Comparison of ENCODE assay signal across 27 cellular contexts in genomic region chr4:21544410-21544809, GRCh38.
DNase-seq lines count a peak whose midpoint lies in the region; ATAC-seq and TF ChIP-seq lines count a peak whose summit lies in the region.
"Had no signal": no experiment of that assay in that cellular context is flagged by ENCODE, and none has a peak within 500 bp of the region (broad histone marks: within the 10 kb centered on the region; RNA-seq: fewer than 3 reads in every experiment).

No MANE protein-coding gene starts in this region.

- no peak for ATAC-seq in left lobe of liver
- ATAC-seq: activated T-cell treated with anti-CD3 and anti-CD28 coated beads, Interleukin-2, amount 50 U/mL, for 72 hours; body of pancreas; Panc1; stimulated activated naive B cell treated with anti-CD40 and anti-IgM and Interleukin-4, amounts not matched to agents 10 μg/mL and 1 μg/mL and 100 μg/mL, for 72 hours had no signal

- H3K4me3 ChIP-seq in kidney epithelial cell (ENCODE audit: low read depth, low read length), result peak overlapping the region; percentile 37
- H3K4me3 ChIP-seq in retinal pigment epithelial cell (ENCODE audit: low read length), result no peak overlapping the region
- H3K4me3 ChIP-seq: BLaER1, body of pancreas, left ventricle myocardium inferior, upper lobe of left lung had no signal

- no peaks in the 10 kb centered on the region for H3K36me3 ChIP-seq in kidney epithelial cell (ENCODE audit: control insufficient read depth, insufficient read depth, low read length)
- H3K36me3 ChIP-seq: BLaER1, left ventricle myocardium inferior, upper lobe of left lung had no signal

- DNase-seq in NCI-H82 treated with DMSO at 0.1 percent for 48 hours (lab: John Stamatoyannopoulos, UW; ENCODE audit: unreplicated experiment), result peak; percentile 31
- DNase-seq in astrocyte of the hippocampus (ENCODE audit: low read depth, low spot score), result peak; percentile 30
- no peak for DNase-seq in kidney epithelial cell (ENCODE audit: low read depth)
- peak; percentile 19 for DNase-seq in retinal pigment epithelial cell (ENCODE audit: low read depth)
- no peak for DNase-seq in left lobe of liver (ENCODE audit: low spot score)
- no peak for DNase-seq in GM10266 (ENCODE audit: extremely low spot score)
- no peak for DNase-seq in stimulated activated CD8-positive, alpha-beta memory T cell treated with anti-CD3 and anti-CD28 coated beads, Interleukin-4, amount 100 ng/mL, for 48 hours
- DNase-seq: activated CD4-positive, alpha-beta memory T cell treated with anti-CD3 and anti-CD28 coated beads for 36 hours; activated CD4-positive, CD25-positive, alpha-beta regulatory T cell treated with anti-CD3 and anti-CD28 coated beads, Interleukin-2, amount 50 U/mL, for 72 hours; activated T-cell treated with anti-CD3 and anti-CD28 coated beads, Interleukin-2, amount 50 U/mL, for 72 hours; cerebellar nuclear complex; DMS153; KBM-7; left ventricle myocardium inferior; naive B cell; NCI-H1092 treated with DMSO at 0.1 percent for 48 hours; NCI-H187 treated with DMSO at 0.1 percent for 48 hours; NCI-H2171 treated with DMSO at 0.1 percent for 48 hours; NCI-H510A treated with DMSO at 0.1 percent for 48 hours; occipital lobe; Right ventricle myocardium superior; stimulated activated naive B cell treated with anti-CD40 and anti-IgM and Interleukin-4, amounts not matched to agents 10 μg/mL and 1 μg/mL and 100 μg/mL, for 72 hours; substantia nigra; upper lobe of left lung had no signal

- H3K27me3 ChIP-seq in kidney epithelial cell (ENCODE audit: control insufficient read depth, insufficient read depth, low read length), result no peaks in the 10 kb centered on the region
- H3K27me3 ChIP-seq: BLaER1, body of pancreas, upper lobe of left lung had no signal

- TF ChIP-seq CTCF in kidney epithelial cell (IDR thresholded peaks at IDR 0.05; ENCODE audit: insufficient read depth, low read length, poor library complexity, severe bottlenecking) (no peak), retinal pigment epithelial cell (conservative IDR thresholded peaks at IDR 0.05; ENCODE audit: low read depth, low read length) (no peak), GM10266 (IDR thresholded peaks at IDR 0.05; ENCODE audit: control insufficient read depth, insufficient read depth, low read depth, missing control alignments) (no peak)

Comparison
In these comparisons a context has a peak if more than half of its experiments do, and no peak if none do; other contexts are left out.
1. DNase-seq: peak in NCI-H82 treated with DMSO at 0.1 percent for 48 hours (single experiment), astrocyte of the hippocampus (single experiment) and retinal pigment epithelial cell (single experiment); none in kidney epithelial cell (single experiment), left lobe of liver (single experiment), GM10266 (single experiment) and stimulated activated CD8-positive, alpha-beta memory T cell treated with anti-CD3 and anti-CD28 coated beads, Interleukin-4, amount 100 ng/mL, for 48 hours (single experiment).